ENCODE assay signal across 1 cellular context in genomic region chr19:38270587-38271167, GRCh38.
TF ChIP-seq lines count a peak whose summit lies in the region.

No MANE protein-coding gene starts in this region.

TF ChIP-seq in HEK293, 187 proteins besides CTCF, POLR2A, EP300 and RAD21 (continued from another document):
- TF ChIP-seq ZNF561 (tag by site-specific recombination; IDR thresholded peaks at IDR 0.05; ENCODE audit: borderline replicate concordance) (peak; percentile 90; the same call in 1 of the 2 replicates), ZNF654 (tag by site-specific recombination; IDR thresholded peaks at IDR 0.05; ENCODE audit: low read depth) (no peak), ZNF423 (tag by site-specific recombination; IDR thresholded peaks at IDR 0.05) (peak; percentile 99), ZNF549 (tag by site-specific recombination; IDR thresholded peaks at IDR 0.05) (no peak), ZNF26 (tag by site-specific recombination; IDR thresholded peaks at IDR 0.05) (no peak), ZNF600 (tag by site-specific recombination; IDR thresholded peaks at IDR 0.05) (peak; percentile 44), GLI2 (tag by site-specific recombination; IDR thresholded peaks at IDR 0.05; ENCODE audit: borderline replicate concordance, low read depth) (no peak; the same call in 1 of the 2 replicates), ZNF10 (tag by site-specific recombination; IDR thresholded peaks at IDR 0.05) (no peak), ZNF558 (tag by site-specific recombination; IDR thresholded peaks at IDR 0.05) (no peak), ZNF670 (tag by site-specific recombination; IDR thresholded peaks at IDR 0.05; ENCODE audit: low read depth) (no peak), ZBTB26 (tag by site-specific recombination; optimal IDR thresholded peaks at IDR 0.05) (no peak), ZNF626 (tag by site-specific recombination; IDR thresholded peaks at IDR 0.05) (no peak), ZNF501 (tag by site-specific recombination; IDR thresholded peaks at IDR 0.05) (no peak), ZNF791 (tag by site-specific recombination; IDR thresholded peaks at IDR 0.05) (no peak), SCRT1 (tag by site-specific recombination; IDR thresholded peaks at IDR 0.05; ENCODE audit: borderline replicate concordance) (peak; percentile 61; the same call in 1 of the 2 replicates), ZNF140 (tag by site-specific recombination; IDR thresholded peaks at IDR 0.05) (no peak), GFI1B (tag by site-specific recombination; IDR thresholded peaks at IDR 0.05) (no peak), OSR2 (tag by site-specific recombination; IDR thresholded peaks at IDR 0.05) (peak; percentile 95), IKZF3 (tag by site-specific recombination; IDR thresholded peaks at IDR 0.05) (peak; percentile 84), ZNF837 (tag by site-specific recombination; IDR thresholded peaks at IDR 0.05) (no peak), ZNF518A (tag by site-specific recombination; conservative IDR thresholded peaks at IDR 0.05; ENCODE audit: low read depth) (0 out of 2 replicates have a peak, but pooled peaks have one; percentile 21), ZNF473 (tag by site-specific recombination; IDR thresholded peaks at IDR 0.05) (no peak), AEBP2 (tag by site-specific recombination; IDR thresholded peaks at IDR 0.05; ENCODE audit: borderline replicate concordance) (no peak), PRDM6 (tag by site-specific recombination; IDR thresholded peaks at IDR 0.05) (peak; percentile 86; the same call in 1 of the 2 replicates), ZNF354C (tag by site-specific recombination; IDR thresholded peaks at IDR 0.05; ENCODE audit: borderline replicate concordance, low read depth) (no peak), KLF1 (tag by site-specific recombination; IDR thresholded peaks at IDR 0.05) (peak; percentile 70), ZNF146 (tag by site-specific recombination; IDR thresholded peaks at IDR 0.05) (no peak), ZNF555 (tag by site-specific recombination; conservative IDR thresholded peaks at IDR 0.05) (no peak), PBX3 (CRISPR knock-in tag; IDR thresholded peaks at IDR 0.05) (no peak)
- TF ChIP-seq, protein P1, sequence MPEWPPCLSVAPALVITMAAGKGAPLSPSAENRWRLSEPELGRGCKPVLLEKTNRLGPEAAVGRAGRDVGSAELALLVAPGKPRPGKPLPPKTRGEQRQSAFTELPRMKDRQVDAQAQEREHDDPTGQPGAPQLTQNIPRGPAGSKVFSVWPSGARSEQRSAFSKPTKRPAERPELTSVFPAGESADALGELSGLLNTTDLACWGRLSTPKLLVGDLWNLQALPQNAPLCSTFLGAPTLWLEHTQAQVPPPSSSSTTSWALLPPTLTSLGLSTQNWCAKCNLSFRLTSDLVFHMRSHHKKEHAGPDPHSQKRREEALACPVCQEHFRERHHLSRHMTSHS (tag by site-specific recombination; IDR thresholded peaks at IDR 0.05) = no peak
- TF ChIP-seq, protein P2, sequence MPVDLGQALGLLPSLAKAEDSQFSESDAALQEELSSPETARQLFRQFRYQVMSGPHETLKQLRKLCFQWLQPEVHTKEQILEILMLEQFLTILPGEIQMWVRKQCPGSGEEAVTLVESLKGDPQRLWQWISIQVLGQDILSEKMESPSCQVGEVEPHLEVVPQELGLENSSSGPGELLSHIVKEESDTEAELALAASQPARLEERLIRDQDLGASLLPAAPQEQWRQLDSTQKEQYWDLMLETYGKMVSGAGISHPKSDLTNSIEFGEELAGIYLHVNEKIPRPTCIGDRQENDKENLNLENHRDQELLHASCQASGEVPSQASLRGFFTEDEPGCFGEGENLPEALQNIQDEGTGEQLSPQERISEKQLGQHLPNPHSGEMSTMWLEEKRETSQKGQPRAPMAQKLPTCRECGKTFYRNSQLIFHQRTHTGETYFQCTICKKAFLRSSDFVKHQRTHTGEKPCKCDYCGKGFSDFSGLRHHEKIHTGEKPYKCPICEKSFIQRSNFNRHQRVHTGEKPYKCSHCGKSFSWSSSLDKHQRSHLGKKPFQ (tag by site-specific recombination; IDR thresholded peaks at IDR 0.05) = peak; percentile 92
- TF ChIP-seq, protein P3, sequence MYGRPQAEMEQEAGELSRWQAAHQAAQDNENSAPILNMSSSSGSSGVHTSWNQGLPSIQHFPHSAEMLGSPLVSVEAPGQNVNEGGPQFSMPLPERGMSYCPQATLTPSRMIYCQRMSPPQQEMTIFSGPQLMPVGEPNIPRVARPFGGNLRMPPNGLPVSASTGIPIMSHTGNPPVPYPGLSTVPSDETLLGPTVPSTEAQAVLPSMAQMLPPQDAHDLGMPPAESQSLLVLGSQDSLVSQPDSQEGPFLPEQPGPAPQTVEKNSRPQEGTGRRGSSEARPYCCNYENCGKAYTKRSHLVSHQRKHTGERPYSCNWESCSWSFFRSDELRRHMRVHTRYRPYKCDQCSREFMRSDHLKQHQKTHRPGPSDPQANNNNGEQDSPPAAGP (tag by site-specific recombination; IDR thresholded peaks at IDR 0.05) = peak; percentile 86
- TF ChIP-seq, protein P4, sequence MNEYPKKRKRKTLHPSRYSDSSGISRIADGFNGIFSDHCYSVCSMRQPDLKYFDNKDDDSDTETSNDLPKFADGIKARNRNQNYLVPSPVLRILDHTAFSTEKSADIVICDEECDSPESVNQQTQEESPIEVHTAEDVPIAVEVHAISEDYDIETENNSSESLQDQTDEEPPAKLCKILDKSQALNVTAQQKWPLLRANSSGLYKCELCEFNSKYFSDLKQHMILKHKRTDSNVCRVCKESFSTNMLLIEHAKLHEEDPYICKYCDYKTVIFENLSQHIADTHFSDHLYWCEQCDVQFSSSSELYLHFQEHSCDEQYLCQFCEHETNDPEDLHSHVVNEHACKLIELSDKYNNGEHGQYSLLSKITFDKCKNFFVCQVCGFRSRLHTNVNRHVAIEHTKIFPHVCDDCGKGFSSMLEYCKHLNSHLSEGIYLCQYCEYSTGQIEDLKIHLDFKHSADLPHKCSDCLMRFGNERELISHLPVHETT (tag by site-specific recombination; IDR thresholded peaks at IDR 0.05) = no peak; the same call in 1 of the 2 replicates
